23 cellular contexts compared by ENCODE assay signal in the genomic region with DNA sequence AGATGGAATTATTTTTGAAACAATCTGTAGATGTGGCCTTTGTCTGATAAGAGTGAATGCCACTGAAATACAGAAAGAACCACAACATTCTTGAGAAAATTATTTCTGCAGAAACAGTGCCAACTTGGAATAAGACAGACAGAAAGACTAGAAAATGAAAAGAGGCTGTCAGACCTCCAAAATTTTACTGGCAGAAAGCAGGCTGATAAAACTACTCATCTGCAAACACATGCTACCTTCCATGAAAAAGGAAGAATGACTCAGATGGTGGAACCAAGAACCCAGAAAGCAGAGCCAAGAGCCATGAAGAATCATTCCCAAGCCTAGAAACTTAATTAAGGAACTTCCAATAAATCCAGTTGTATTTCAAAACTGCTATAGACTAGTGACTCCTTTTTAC. TPM values are rescaled to one million over a fixed set of nuclear protein-coding genes. Genes with fewer than 3 reads are reported as not detected.
DNase-seq lines count a peak whose midpoint lies in the region; ATAC-seq and TF ChIP-seq lines count a peak whose summit lies in the region.
"Had no signal": no experiment of that assay in that cellular context is flagged by ENCODE, and none has a peak within 500 bp of the region (broad histone marks: within the 10 kb centered on the region; RNA-seq: fewer than 3 reads in every experiment).

No MANE protein-coding gene starts in this region.

- H3K9ac ChIP-seq in mesenchymal stem cell (ENCODE audit: low read length): peak overlapping the region; percentile 66
- H3K9ac ChIP-seq: SK-N-SH had no signal

- no peak overlapping the region for H3K18ac ChIP-seq in mesenchymal stem cell (ENCODE audit: low read depth in 1 of 2, low read length in 2 of 2)

- H3K4ac ChIP-seq in mesenchymal stem cell (ENCODE audit: low read depth in 1 of 2, low read length in 2 of 2): no peak overlapping the region

- H3K27me3 ChIP-seq in body of pancreas (no peaks in the 10 kb centered on the region), mesenchymal stem cell (ENCODE audit: control insufficient read depth in 1 of 2, insufficient read depth in 1 of 2, low read length in 2 of 2) (no peaks in the 10 kb centered on the region), heart left ventricle (no peaks in the 10 kb centered on the region)
- H3K27me3 ChIP-seq: left lung, stomach had no signal

- H2AFZ ChIP-seq in mesenchymal stem cell (ENCODE audit: low read depth, low read length): no peak overlapping the region

- DNase-seq in AG08395 (ENCODE audit: low spot score) (peak; percentile 61), HFFc6 (peak; percentile 66), body of pancreas (no peak), mesenchymal stem cell (no peak), T-helper 9 cell (no peak), GM19240 (ENCODE audit: insufficient read length, low spot score) (no peak), heart left ventricle (no peak)
- DNase-seq: activated CD4-positive, alpha-beta memory T cell treated with anti-CD3 and anti-CD28 coated beads, Interleukin-2, amount 10 ng/mL, durations not matched to agents 7 days and 5 days; activated CD4-positive, CD25-positive, alpha-beta regulatory T cell; activated naive CD4-positive, alpha-beta T cell treated with anti-CD3 and anti-CD28 coated beads, Interleukin-2, amount 10 ng/mL, durations not matched to agents 7 days and 5 days; activated T-cell treated with anti-CD3 and anti-CD28 coated beads, Interleukin-2, amount 50 U/mL, for 24 hours; dermis blood vessel endothelial cell; left lung; NCI-H187 treated with DMSO at 0.1 percent for 48 hours; NCI-H446 treated with DMSO at 0.1 percent for 48 hours; SK-N-SH; stimulated activated CD4-positive, alpha-beta T cell treated with anti-CD3 and anti-CD28 coated beads, Interleukin-4, amount 100 ng/mL, for 24 hours; stomach had no signal

- no peak overlapping the region for H4K91ac ChIP-seq in mesenchymal stem cell (ENCODE audit: low read length)

- H3K23ac ChIP-seq in mesenchymal stem cell (ENCODE audit: low read length in 2 of 2): no peak overlapping the region

- H3K4me1 ChIP-seq in body of pancreas (no peaks in the 10 kb centered on the region), mesenchymal stem cell (ENCODE audit: control insufficient read depth, insufficient read depth, low read depth, low read length) (no peaks in the 10 kb centered on the region), heart left ventricle (peaks cover 0 to 21% (median 0%) of the 10 kb centered on the region in 12 donors)
- H3K4me1 ChIP-seq: prostate gland, stomach had no signal

- H3K9me3 ChIP-seq in body of pancreas (no peaks in the 10 kb centered on the region), mesenchymal stem cell (ENCODE audit: control insufficient read depth, low read length) (no peaks in the 10 kb centered on the region), heart left ventricle (no peaks in the 10 kb centered on the region)
- H3K9me3 ChIP-seq: left lung, prostate gland, SK-N-SH, stomach had no signal

- TF ChIP-seq POLR2A in body of pancreas (IDR thresholded peaks at IDR 0.05): no peak
- no peak for TF ChIP-seq POLR2A in heart left ventricle (IDR thresholded peaks at IDR 0.05)

- ATAC-seq in body of pancreas (peak; percentile 15), HG03520 (IDR thresholded peaks at IDR 0.05; ENCODE audit: unreplicated experiment) (no peak), heart left ventricle (no peak)
- ATAC-seq: left lung had no signal

- no peak overlapping the region; the same call in 1 of the 2 replicates for H3K27ac Mint-ChIP-seq in HFFc6
- H3K27ac Mint-ChIP-seq: activated CD4-positive, alpha-beta memory T cell treated with anti-CD3 and anti-CD28 coated beads, Interleukin-2, amount 10 ng/mL, durations not matched to agents 7 days and 5 days; activated naive CD4-positive, alpha-beta T cell treated with anti-CD3 and anti-CD28 coated beads, Interleukin-2, amount 10 ng/mL, durations not matched to agents 7 days and 5 days; activated T-cell treated with anti-CD3 and anti-CD28 coated beads, Interleukin-2, amount 50 U/mL, for 24 hours; brain had no signal

- peaks cover 41% of the 10 kb centered on the region for H3K4me1 Mint-ChIP-seq in HFFc6 (ENCODE audit: low read depth)
- H3K4me1 Mint-ChIP-seq: brain, neural crest cell had no signal

- no peak overlapping the region for H3K14ac ChIP-seq in mesenchymal stem cell (ENCODE audit: low read length in 2 of 2)

- no peak overlapping the region for H2BK120ac ChIP-seq in mesenchymal stem cell (ENCODE audit: low read depth, low read length)

- no peaks in the 10 kb centered on the region for H3K9me3 Mint-ChIP-seq in HFFc6
- H3K9me3 Mint-ChIP-seq: activated naive CD4-positive, alpha-beta T cell treated with anti-CD3 and anti-CD28 coated beads, Interleukin-2, amount 10 ng/mL, durations not matched to agents 7 days and 5 days had no signal

- no peak overlapping the region for H2BK12ac ChIP-seq in mesenchymal stem cell (ENCODE audit: low read length in 2 of 2)

- H3K27me3 Mint-ChIP-seq in HFFc6 (ENCODE audit: insufficient read depth): no peaks in the 10 kb centered on the region
- H3K27me3 Mint-ChIP-seq: activated CD4-positive, alpha-beta memory T cell treated with anti-CD3 and anti-CD28 coated beads, Interleukin-2, amount 10 ng/mL, durations not matched to agents 7 days and 5 days; activated naive CD4-positive, alpha-beta T cell treated with anti-CD3 and anti-CD28 coated beads, Interleukin-2, amount 10 ng/mL, durations not matched to agents 7 days and 5 days; activated T-cell treated with anti-CD3 and anti-CD28 coated beads, Interleukin-2, amount 50 U/mL, for 24 hours; brain had no signal

- H3K4me3 ChIP-seq in body of pancreas (no peak overlapping the region), mesenchymal stem cell (ENCODE audit: insufficient read depth in 1 of 2, low read depth in 1 of 2, low read length in 2 of 2) (no peak overlapping the region), heart left ventricle (no peak overlapping the region)
- H3K4me3 ChIP-seq: left lung, prostate gland, smooth muscle cell, stomach had no signal

- H3K4me2 ChIP-seq in mesenchymal stem cell (ENCODE audit: low read length, poor library complexity, severe bottlenecking): no peak overlapping the region
- H3K4me2 ChIP-seq: SK-N-SH, smooth muscle cell had no signal

- H3K27ac ChIP-seq in body of pancreas: no peak overlapping the region
- H3K27ac ChIP-seq in mesenchymal stem cell (ENCODE audit: low read length, poor library complexity, severe bottlenecking): no peak overlapping the region
- H3K27ac ChIP-seq in heart left ventricle: no peak overlapping the region
- H3K27ac ChIP-seq: left lung, prostate gland, stomach had no signal

- H3K36me3 Mint-ChIP-seq in HFFc6 (ENCODE audit: low read depth): no peaks in the 10 kb centered on the region
- H3K36me3 Mint-ChIP-seq: activated naive CD4-positive, alpha-beta T cell treated with anti-CD3 and anti-CD28 coated beads, Interleukin-2, amount 10 ng/mL, durations not matched to agents 7 days and 5 days; brain had no signal

- no peaks in the 10 kb centered on the region for H3K36me3 ChIP-seq in body of pancreas (replicated peaks in 1 of 2; ENCODE audit: insufficient read depth in 1 of 2, low read depth in 2 of 2)
- no peaks in the 10 kb centered on the region for H3K36me3 ChIP-seq in mesenchymal stem cell (ENCODE audit: control insufficient read depth in 1 of 2, insufficient read depth in 2 of 2, low read depth in 1 of 2, low read length in 2 of 2)
- H3K36me3 ChIP-seq in heart left ventricle: no peaks in the 10 kb centered on the region
- H3K36me3 ChIP-seq: left lung, prostate gland, stomach had no signal

- H2BK5ac ChIP-seq in mesenchymal stem cell (ENCODE audit: low read depth, low read length, poor library complexity, severe bottlenecking): no peak overlapping the region

- no peak overlapping the region for H3K4me3 Mint-ChIP-seq in HFFc6
- H3K4me3 Mint-ChIP-seq: activated CD4-positive, alpha-beta memory T cell treated with anti-CD3 and anti-CD28 coated beads, Interleukin-2, amount 10 ng/mL, durations not matched to agents 7 days and 5 days; activated naive CD4-positive, alpha-beta T cell treated with anti-CD3 and anti-CD28 coated beads, Interleukin-2, amount 10 ng/mL, durations not matched to agents 7 days and 5 days; activated T-cell treated with anti-CD3 and anti-CD28 coated beads, Interleukin-2, amount 50 U/mL, for 24 hours; brain; neural crest cell had no signal

- intact Hi-C loops in body of pancreas (cut with DNase I) (no loop called here), heart left ventricle (cut with DNase I) (no loop called here)

- TF ChIP-seq CTCF in HFFc6 (IDR thresholded peaks at IDR 0.05): no peak
- no peak for TF ChIP-seq CTCF in body of pancreas (IDR thresholded peaks at IDR 0.05)
- no peak for TF ChIP-seq CTCF in heart left ventricle (IDR thresholded peaks at IDR 0.05)

- H2AK5ac ChIP-seq in mesenchymal stem cell (ENCODE audit: low read length, severe bottlenecking): no peak overlapping the region

- H2BK15ac ChIP-seq in mesenchymal stem cell (ENCODE audit: low read depth, poor library complexity, severe bottlenecking): no peak overlapping the region

- no peak overlapping the region for H4K8ac ChIP-seq in mesenchymal stem cell (ENCODE audit: low read length)

- H3K79me1 ChIP-seq in mesenchymal stem cell (replicated peaks; ENCODE audit: low read length, poor library complexity, severe bottlenecking): no peaks in the 10 kb centered on the region

RNA-seq across cellular contexts. Expression of a gene that starts 31.9 kb away (rescaled TPM):
- total RNA-seq in HFFc6 (2021; fragmentation: NEBNext Ultra II Directional; extraction: Animal tissue kit (Norgen Biotek cat#: 25700)): 10 to 100 TPM; 66.8 to 77.8 (median 71.1) TPM
- total RNA-seq in body of pancreas (10 to 100 TPM; 23.1 to 41.2 TPM), heart left ventricle (10 to 100 TPM; 27.9 to 58.7 (median 46.4) TPM)
- 38.2 TPM for polyA plus RNA-seq in mesenchymal stem cell (2013, experiment 1 of 2)
- 37.6 TPM for polyA plus RNA-seq in mesenchymal stem cell (2013, experiment 2 of 2)
- 10 to 100 TPM in 1 of 2 donors, 1 to 10 TPM in 1; 4.5 to 20.7 TPM for polyA plus RNA-seq in heart left ventricle

Comparison
In these comparisons a context has a peak if more than half of its experiments do, and no peak if none do; other contexts are left out.
1. DNase-seq: peak in AG08395 (single experiment) and HFFc6 (single experiment); none in body of pancreas (0 of 4), mesenchymal stem cell (single experiment), T-helper 9 cell (single experiment), GM19240 (single experiment) and heart left ventricle (0 of 5).